In genomic region chr14:69013943-69014782, GRCh38 we compare ENCODE assay signal across 10 cellular contexts.
DNase-seq lines count a peak whose midpoint lies in the region; ATAC-seq and TF ChIP-seq lines count a peak whose summit lies in the region.
"Had no signal": no experiment of that assay in that cellular context is flagged by ENCODE, and none has a peak within 500 bp of the region (broad histone marks: within the 10 kb centered on the region; RNA-seq: fewer than 3 reads in every experiment).

No MANE protein-coding gene starts in this region.

- ATAC-seq in GM21390 (IDR thresholded peaks at IDR 0.05; ENCODE audit: unreplicated experiment) = no peak
- no peak for ATAC-seq in GM21447 (IDR thresholded peaks at IDR 0.05; ENCODE audit: unreplicated experiment)
- no peak for ATAC-seq in GM19351 (IDR thresholded peaks at IDR 0.05; ENCODE audit: unreplicated experiment)

- no peaks in the 10 kb centered on the region for H3K36me3 ChIP-seq in effector memory CD4-positive, alpha-beta T cell (ENCODE audit: control insufficient read depth, insufficient read depth, low read length)

- DNase-seq in HCEC 1CT (peak; percentile 53), NOMO-1 (lab: John Stamatoyannopoulos, UW; ENCODE audit: unreplicated experiment in 2 of 2) (peak; percentile 93 to 99), epithelial cell of esophagus (ENCODE audit: low read depth) (peak; percentile 81), posterior cingulate gyrus (peak in 7 of 10 donors; percentile 39 to 91 (median 56))
- DNase-seq in effector memory CD4-positive, alpha-beta T cell = no peak
- DNase-seq: activated gamma-delta T cell treated with Interleukin-2 at 50 U/mL for 16 hours had no signal

- intact Hi-C loops in posterior cingulate gyrus (cut with DNase I) = no loop called here

- H3K4me3 ChIP-seq in epithelial cell of esophagus (ENCODE audit: low read length) = no peak overlapping the region
- no peak overlapping the region for H3K4me3 ChIP-seq in effector memory CD4-positive, alpha-beta T cell (ENCODE audit: insufficient read depth, low read depth, low read length, poor library complexity, severe bottlenecking)

- no peaks in the 10 kb centered on the region for H3K4me1 ChIP-seq in effector memory CD4-positive, alpha-beta T cell (ENCODE audit: control insufficient read depth, insufficient read depth, low read length, poor library complexity, severe bottlenecking)
- H3K4me1 ChIP-seq: parathyroid adenoma had no signal

- no peaks in the 10 kb centered on the region for H3K9me3 ChIP-seq in effector memory CD4-positive, alpha-beta T cell (ENCODE audit: control insufficient read depth, low read length)

- H3K27ac ChIP-seq in effector memory CD4-positive, alpha-beta T cell (ENCODE audit: insufficient read depth, low read length, poor library complexity, severe bottlenecking) = no peak overlapping the region
- H3K27ac ChIP-seq: parathyroid adenoma had no signal

- no peaks in the 10 kb centered on the region for H3K27me3 ChIP-seq in effector memory CD4-positive, alpha-beta T cell (replicated peaks; ENCODE audit: control insufficient read depth, insufficient read depth, low read length, poor library complexity, severe bottlenecking)

- no peak for TF ChIP-seq CTCF in epithelial cell of esophagus (IDR thresholded peaks at IDR 0.05; ENCODE audit: insufficient read depth, low read depth, low read length, missing control alignments)

Comparison
In these comparisons a context has a peak if more than half of its experiments do, and no peak if none do; other contexts are left out.
1. DNase-seq: peak in HCEC 1CT (single experiment), NOMO-1 (2 of 2), epithelial cell of esophagus (single experiment) and posterior cingulate gyrus (7 of 10); none in effector memory CD4-positive, alpha-beta T cell (0 of 3).